1 cellular context compared by ENCODE assay signal in the genomic region with DNA sequence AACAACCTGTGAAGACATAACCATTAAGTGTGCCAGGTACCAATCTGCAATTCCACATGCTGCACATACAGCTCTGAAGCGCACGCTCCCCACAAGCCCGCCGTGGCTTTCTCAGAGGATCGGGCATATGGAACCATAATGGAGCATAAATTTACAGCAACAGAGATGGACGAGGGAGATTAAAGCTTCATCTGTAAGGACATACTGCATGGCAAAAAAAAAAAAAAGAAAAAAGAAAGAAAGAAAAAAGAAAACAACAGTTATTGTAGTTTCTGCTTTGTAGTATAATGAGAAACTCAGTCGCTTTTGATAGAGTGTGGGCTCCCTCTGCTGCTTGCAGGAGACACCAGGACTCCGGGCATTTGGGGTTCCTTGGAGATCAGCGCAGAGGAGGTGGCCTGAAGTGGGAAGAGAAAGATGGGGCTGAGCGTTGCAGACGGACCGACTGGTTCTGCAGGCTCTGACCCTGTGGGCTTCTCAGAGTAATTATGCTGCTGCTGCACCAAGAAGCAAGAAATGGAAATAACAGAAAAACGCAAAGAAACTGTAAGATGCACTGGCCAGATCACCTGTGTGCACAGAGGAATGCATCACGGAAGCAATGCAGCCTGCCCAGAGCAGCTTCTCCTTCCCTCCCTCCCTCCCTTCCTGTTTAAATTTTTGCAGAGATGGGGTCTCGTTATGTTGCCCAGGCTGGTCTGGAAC.
A peak's percentile ranks its signal among the peaks of the same experiment; 100 is the strongest.
TF ChIP-seq lines count a peak whose summit lies in the region.

No MANE protein-coding gene starts in this region.

TF ChIP-seq in HEK293, 187 proteins besides CTCF, POLR2A, EP300 and RAD21 (continued from another document):
- TF ChIP-seq KLF17 (tag by site-specific recombination; IDR thresholded peaks at IDR 0.05), result peak; percentile 17; the same call in 1 of the 2 replicates
- no peak for TF ChIP-seq REPIN1 (tag by site-specific recombination; IDR thresholded peaks at IDR 0.05; ENCODE audit: low read depth)
- no peak for TF ChIP-seq ZBTB1 (tag by site-specific recombination; IDR thresholded peaks at IDR 0.05)
- TF ChIP-seq, protein P1, sequence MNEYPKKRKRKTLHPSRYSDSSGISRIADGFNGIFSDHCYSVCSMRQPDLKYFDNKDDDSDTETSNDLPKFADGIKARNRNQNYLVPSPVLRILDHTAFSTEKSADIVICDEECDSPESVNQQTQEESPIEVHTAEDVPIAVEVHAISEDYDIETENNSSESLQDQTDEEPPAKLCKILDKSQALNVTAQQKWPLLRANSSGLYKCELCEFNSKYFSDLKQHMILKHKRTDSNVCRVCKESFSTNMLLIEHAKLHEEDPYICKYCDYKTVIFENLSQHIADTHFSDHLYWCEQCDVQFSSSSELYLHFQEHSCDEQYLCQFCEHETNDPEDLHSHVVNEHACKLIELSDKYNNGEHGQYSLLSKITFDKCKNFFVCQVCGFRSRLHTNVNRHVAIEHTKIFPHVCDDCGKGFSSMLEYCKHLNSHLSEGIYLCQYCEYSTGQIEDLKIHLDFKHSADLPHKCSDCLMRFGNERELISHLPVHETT (tag by site-specific recombination; IDR thresholded peaks at IDR 0.05), result no peak
- TF ChIP-seq, protein P2, sequence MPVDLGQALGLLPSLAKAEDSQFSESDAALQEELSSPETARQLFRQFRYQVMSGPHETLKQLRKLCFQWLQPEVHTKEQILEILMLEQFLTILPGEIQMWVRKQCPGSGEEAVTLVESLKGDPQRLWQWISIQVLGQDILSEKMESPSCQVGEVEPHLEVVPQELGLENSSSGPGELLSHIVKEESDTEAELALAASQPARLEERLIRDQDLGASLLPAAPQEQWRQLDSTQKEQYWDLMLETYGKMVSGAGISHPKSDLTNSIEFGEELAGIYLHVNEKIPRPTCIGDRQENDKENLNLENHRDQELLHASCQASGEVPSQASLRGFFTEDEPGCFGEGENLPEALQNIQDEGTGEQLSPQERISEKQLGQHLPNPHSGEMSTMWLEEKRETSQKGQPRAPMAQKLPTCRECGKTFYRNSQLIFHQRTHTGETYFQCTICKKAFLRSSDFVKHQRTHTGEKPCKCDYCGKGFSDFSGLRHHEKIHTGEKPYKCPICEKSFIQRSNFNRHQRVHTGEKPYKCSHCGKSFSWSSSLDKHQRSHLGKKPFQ (tag by site-specific recombination; IDR thresholded peaks at IDR 0.05), result no peak
- no peak for TF ChIP-seq FEZF1 (tag by site-specific recombination; IDR thresholded peaks at IDR 0.05)
- no peak for TF ChIP-seq ZNF391 (tag by site-specific recombination; IDR thresholded peaks at IDR 0.05; ENCODE audit: borderline replicate concordance, low read depth)
- TF ChIP-seq ZBTB20 (tag by site-specific recombination; IDR thresholded peaks at IDR 0.05), result no peak
- TF ChIP-seq SALL2 (tag by site-specific recombination; IDR thresholded peaks at IDR 0.05; ENCODE audit: borderline replicate concordance), result no peak
- no peak for TF ChIP-seq ZBTB26 (tag by site-specific recombination; optimal IDR thresholded peaks at IDR 0.05)
- TF ChIP-seq ZNF140 (tag by site-specific recombination; IDR thresholded peaks at IDR 0.05), result no peak
- no peak for TF ChIP-seq TRIM28 (IDR thresholded peaks at IDR 0.05; ENCODE audit: borderline replicate concordance, low read length)
- TF ChIP-seq ZNF768 (tag by site-specific recombination; IDR thresholded peaks at IDR 0.05), result no peak
- TF ChIP-seq ZSCAN30 (tag by site-specific recombination; IDR thresholded peaks at IDR 0.05), result no peak
- TF ChIP-seq GLIS1 (tag by site-specific recombination; IDR thresholded peaks at IDR 0.05), result 0 out of 2 replicates have a peak, but pooled peaks have one; percentile 19
- TF ChIP-seq ZNF530 (tag by site-specific recombination; IDR thresholded peaks at IDR 0.05; ENCODE audit: low read depth), result no peak
- TF ChIP-seq SETDB1 (IDR thresholded peaks at IDR 0.05; ENCODE audit: insufficient read length, low read length), result no peak
- TF ChIP-seq SP2 (tag by site-specific recombination; IDR thresholded peaks at IDR 0.05), result no peak
- TF ChIP-seq OSR2 (tag by site-specific recombination; IDR thresholded peaks at IDR 0.05), result no peak
- TF ChIP-seq ZNF654 (tag by site-specific recombination; IDR thresholded peaks at IDR 0.05; ENCODE audit: low read depth), result peak; percentile 100
- 0 out of 2 replicates have a peak, but pooled peaks have one; percentile 12 for TF ChIP-seq ZNF433 (tag by site-specific recombination; IDR thresholded peaks at IDR 0.05; ENCODE audit: low read depth)
- TF ChIP-seq ZNF510 (tag by site-specific recombination; IDR thresholded peaks at IDR 0.05; ENCODE audit: insufficient replicate concordance), result no peak
- TF ChIP-seq SCRT2 (tag by site-specific recombination; IDR thresholded peaks at IDR 0.05), result 0 out of 2 replicates have a peak, but pooled peaks have one; percentile 34
- no peak for TF ChIP-seq HOXD13 (CRISPR knock-in tag; IDR thresholded peaks at IDR 0.05; ENCODE audit: borderline replicate concordance)
- no peak for TF ChIP-seq ZNF610 (tag by site-specific recombination; IDR thresholded peaks at IDR 0.05; ENCODE audit: borderline replicate concordance)
- 0 out of 2 replicates have a peak, but pooled peaks have one; percentile 24 for TF ChIP-seq ZNF335 (tag by site-specific recombination; conservative IDR thresholded peaks at IDR 0.05)
- TF ChIP-seq KLF1 (tag by site-specific recombination; IDR thresholded peaks at IDR 0.05), result no peak
- no peak for TF ChIP-seq ZNF302 (tag by site-specific recombination; IDR thresholded peaks at IDR 0.05; ENCODE audit: low read depth)
- no peak for TF ChIP-seq ZNF473 (tag by site-specific recombination; IDR thresholded peaks at IDR 0.05)
- TF ChIP-seq, protein P3, sequence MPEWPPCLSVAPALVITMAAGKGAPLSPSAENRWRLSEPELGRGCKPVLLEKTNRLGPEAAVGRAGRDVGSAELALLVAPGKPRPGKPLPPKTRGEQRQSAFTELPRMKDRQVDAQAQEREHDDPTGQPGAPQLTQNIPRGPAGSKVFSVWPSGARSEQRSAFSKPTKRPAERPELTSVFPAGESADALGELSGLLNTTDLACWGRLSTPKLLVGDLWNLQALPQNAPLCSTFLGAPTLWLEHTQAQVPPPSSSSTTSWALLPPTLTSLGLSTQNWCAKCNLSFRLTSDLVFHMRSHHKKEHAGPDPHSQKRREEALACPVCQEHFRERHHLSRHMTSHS (tag by site-specific recombination; IDR thresholded peaks at IDR 0.05), result no peak
- TF ChIP-seq ZNF514 (tag by site-specific recombination; IDR thresholded peaks at IDR 0.05), result no peak
